3 cellular contexts compared by ENCODE assay signal in the genomic region with DNA sequence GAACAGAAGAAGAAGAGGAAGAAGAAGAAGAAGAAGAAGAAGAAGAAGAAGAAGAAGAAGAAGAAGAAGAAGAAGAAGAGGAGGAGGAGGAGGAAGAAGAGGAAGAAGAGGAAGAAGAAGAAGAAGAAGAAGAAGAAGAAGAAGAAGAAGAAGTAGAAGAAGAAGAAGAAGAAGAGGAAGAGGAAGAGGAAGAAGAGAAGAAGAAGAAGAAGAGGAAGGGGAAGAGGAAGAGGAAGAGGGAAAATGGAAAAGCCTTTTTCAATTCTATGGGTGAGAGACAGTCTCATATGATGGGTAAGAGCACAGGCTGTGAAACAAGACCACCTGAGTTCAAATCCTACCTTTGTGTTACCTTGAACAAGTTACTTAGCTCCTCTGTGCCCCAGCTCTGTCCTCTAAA.
DNase-seq lines count a peak whose midpoint lies in the region; TF ChIP-seq lines count a peak whose summit lies in the region.
"Not testable (repeated sequence)": the region's sequence is repeated elsewhere in the genome, so short reads cannot be mapped to it uniquely, and the experiment has no call there.

No MANE protein-coding gene starts in this region.

- not testable (repeated sequence) for H3K9me3 ChIP-seq in HEK293 (ENCODE audit: control insufficient read depth, insufficient read depth, low read depth, low read length); neutrophil

- CTCF ChIA-PET in HEK293 (lab: Yijun Ruan, JAX): interaction anchor here (0.7 to 2.6 kb wide), 4 partner anchors 16 to 57 kb away, joined by 3 to 5 read pairs (median 3); no protein-coding TSS in a partner anchor

- H3K36me3 ChIP-seq in HEK293 (ENCODE audit: control insufficient read depth in 2 of 2, insufficient read depth in 1 of 2, low read length in 2 of 2); neutrophil: not testable (repeated sequence)

- H3K27me3 Mint-ChIP-seq in glutamatergic neuron (ENCODE audit: unreplicated experiment): not testable (repeated sequence)

- H3K4me1 Mint-ChIP-seq in glutamatergic neuron (ENCODE audit: low read depth, unreplicated experiment): not testable (repeated sequence)

- not testable (repeated sequence) for H3K9me3 Mint-ChIP-seq in glutamatergic neuron (ENCODE audit: unreplicated experiment)

- H3K36me3 Mint-ChIP-seq in glutamatergic neuron (ENCODE audit: unreplicated experiment): not testable (repeated sequence)

- DNase-seq in glutamatergic neuron: not testable (repeated sequence)

- peaks cover 14% of the 10 kb centered on the region for H3K27me3 ChIP-seq in neutrophil

- not testable (repeated sequence) for H3K4me3 Mint-ChIP-seq in glutamatergic neuron (ENCODE audit: unreplicated experiment)

- not testable (repeated sequence) for H3K4me1 ChIP-seq in HEK293 (ENCODE audit: control insufficient read depth, insufficient read depth, low read length); neutrophil (ENCODE audit: control insufficient read depth in 1 of 2, insufficient read depth in 1 of 2, low read depth in 1 of 2, low read length in 1 of 2)

- not testable (repeated sequence) for H3K27ac ChIP-seq in HEK293 (ENCODE audit: extremely low read depth, low read depth, low read length)
- H3K27ac ChIP-seq in neutrophil: peak overlapping the region; percentile 23

- TF ChIP-seq CTCF in HEK293 (tag by site-specific recombination; IDR thresholded peaks at IDR 0.05); glutamatergic neuron (IDR thresholded peaks at IDR 0.05; ENCODE audit: partially characterized antibody, unreplicated experiment); neutrophil (IDR thresholded peaks at IDR 0.05): not testable (repeated sequence)

- not testable (repeated sequence) for H3K4me3 ChIP-seq in HEK293 (ENCODE audit: low read depth, low read length); neutrophil (ENCODE audit: low read depth in 1 of 2, low read length in 1 of 2)

- POLR2A ChIA-PET in HEK293 (lab: Yijun Ruan, JAX): interaction anchor here (0.5 to 1.0 kb wide), 2 partner anchors 63 to 256 kb away, joined by 3 read pairs; partner anchors contain the start of gene HSPA8

- peak overlapping the region; percentile 39 for H3K27ac Mint-ChIP-seq in glutamatergic neuron (ENCODE audit: unreplicated experiment)

TF ChIP-seq in HEK293, 187 proteins besides CTCF, POLR2A, EP300 and RAD21:
- TF ChIP-seq, protein P1, sequence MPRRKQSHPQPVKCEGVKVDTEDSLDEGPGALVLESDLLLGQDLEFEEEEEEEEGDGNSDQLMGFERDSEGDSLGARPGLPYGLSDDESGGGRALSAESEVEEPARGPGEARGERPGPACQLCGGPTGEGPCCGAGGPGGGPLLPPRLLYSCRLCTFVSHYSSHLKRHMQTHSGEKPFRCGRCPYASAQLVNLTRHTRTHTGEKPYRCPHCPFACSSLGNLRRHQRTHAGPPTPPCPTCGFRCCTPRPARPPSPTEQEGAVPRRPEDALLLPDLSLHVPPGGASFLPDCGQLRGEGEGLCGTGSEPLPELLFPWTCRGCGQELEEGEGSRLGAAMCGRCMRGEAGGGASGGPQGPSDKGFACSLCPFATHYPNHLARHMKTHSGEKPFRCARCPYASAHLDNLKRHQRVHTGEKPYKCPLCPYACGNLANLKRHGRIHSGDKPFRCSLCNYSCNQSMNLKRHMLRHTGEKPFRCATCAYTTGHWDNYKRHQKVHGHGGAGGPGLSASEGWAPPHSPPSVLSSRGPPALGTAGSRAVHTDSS (tag by site-specific recombination; IDR thresholded peaks at IDR 0.05): peak; percentile 91
